ENCODE assay signal across 27 cellular contexts in genomic region chrX:2892816-2893215, GRCh38.
"Had no signal": no experiment of that assay in that cellular context is flagged by ENCODE, and none has a peak within 500 bp of the region (broad histone marks: within the 10 kb centered on the region; RNA-seq: fewer than 3 reads in every experiment).

No MANE protein-coding gene starts in this region.

- H3K27me3 ChIP-seq: cardiac muscle cell, Peyer's patch had no signal

- H3K27ac Mint-ChIP-seq: activated CD4-positive, alpha-beta memory T cell treated with anti-CD3 and anti-CD28 coated beads, Interleukin-2, amount 10 ng/mL, durations not matched to agents 7 days and 5 days; activated CD4-positive, alpha-beta T cell treated with anti-CD3 and anti-CD28 coated beads for 36 hours; activated naive CD8-positive, alpha-beta T cell; T-helper 17 cell had no signal

- H3K9me3 ChIP-seq: Peyer's patch had no signal

- H3K27ac ChIP-seq: cardiac muscle cell, VCaP had no signal

- H3K9me3 Mint-ChIP-seq: activated CD4-positive, alpha-beta memory T cell treated with anti-CD3 and anti-CD28 coated beads, Interleukin-2, amount 10 ng/mL, durations not matched to agents 7 days and 5 days had no signal

- H3K4me3 Mint-ChIP-seq: activated CD4-positive, alpha-beta memory T cell treated with anti-CD3 and anti-CD28 coated beads, Interleukin-2, amount 10 ng/mL, durations not matched to agents 7 days and 5 days; activated CD4-positive, alpha-beta T cell treated with anti-CD3 and anti-CD28 coated beads for 36 hours; activated naive CD8-positive, alpha-beta T cell; brain; T-helper 17 cell had no signal

- H3K36me3 Mint-ChIP-seq: activated naive CD8-positive, alpha-beta T cell; IgD-negative memory B cell had no signal

- H3K36me3 ChIP-seq: cardiac muscle cell, Peyer's patch had no signal

- DNase-seq: activated CD4-positive, alpha-beta memory T cell treated with anti-CD3 and anti-CD28 coated beads, Interleukin-2, amount 10 ng/mL, durations not matched to agents 7 days and 5 days; activated CD4-positive, alpha-beta T cell treated with anti-CD3 and anti-CD28 coated beads for 36 hours; activated CD4-positive, alpha-beta T cell treated with anti-CD3 and anti-CD28 coated beads, Interleukin-2, amount 50 U/mL, for 1 hour; activated CD4-positive, CD25-positive, alpha-beta regulatory T cell; activated CD8-positive, alpha-beta memory T cell treated with anti-CD3 and anti-CD28 coated beads, Interleukin-2, amount 50 U/mL, for 48 hours; activated effector memory CD4-positive, alpha-beta T cell treated with Interleukin-2 at 50 U/mL for 16 hours; activated naive CD4-positive, alpha-beta T cell; activated T-cell treated with anti-CD3 and anti-CD28 coated beads, Interleukin-2, amount 50 U/mL, for 1 hour; amygdala; KG1; NCI-H1092; NCI-H1417; NCI-H1930; NCI-H2171; NCI-H2227 treated with DMSO at 0.1 percent for 48 hours; NCI-H446 treated with DMSO at 0.1 percent for 48 hours; NCI-H524 treated with DMSO at 0.1 percent for 48 hours; NCI-H82; NK-92 treated with Interleukin-12 subunit alpha and Interleukin-12 subunit beta, amount 100 ng/mL, for 24 hours; Peyer's patch; SHP77; T-helper 17 cell had no signal

- H3K4me1 ChIP-seq: Peyer's patch had no signal

- H3K4me3 ChIP-seq: cardiac muscle cell, Peyer's patch had no signal

- H3K27me3 Mint-ChIP-seq: activated naive CD8-positive, alpha-beta T cell; brain had no signal
